1 cellular context compared by ENCODE assay signal in genomic region chr7:114310344-114311118, GRCh38.
TF ChIP-seq lines count a peak whose summit lies in the region.

No MANE protein-coding gene starts in this region.

TF ChIP-seq in GM23338, 12 proteins besides CTCF, POLR2A, EP300 and RAD21 (continued from another document):
- TF ChIP-seq ETS1 (IDR thresholded peaks at IDR 0.05) (no peak), ZNF331 (CRISPR knock-in tag; IDR thresholded peaks at IDR 0.05; ENCODE audit: low read depth) (no peak)
